Comparison of ENCODE assay signal across 8 cellular contexts in genomic region chr14:32588448-32589320, GRCh38.
DNase-seq lines count a peak whose midpoint lies in the region; ATAC-seq and TF ChIP-seq lines count a peak whose summit lies in the region.

No MANE protein-coding gene starts in this region.

- H3K27me3 Mint-ChIP-seq in WTC11 (ENCODE audit: low read depth) = no peaks in the 10 kb centered on the region
- H3K27me3 Mint-ChIP-seq in naive thymus-derived CD8-positive, alpha-beta T cell = peaks cover 0 to 16% (median 4%) of the 10 kb centered on the region in 5 donors

- DNase-seq in NCI-H2081 (lab: John Stamatoyannopoulos, UW) (peak; percentile 21 to 40), NCI-H2081 treated with DMSO at 0.1 percent for 48 hours (lab: John Stamatoyannopoulos, UW) (no peak), WTC11 (ENCODE audit: low spot score) (peak; percentile 20), left kidney (ENCODE audit: low read depth, low spot score) (peak; percentile 44)
- DNase-seq in naive thymus-derived CD8-positive, alpha-beta T cell = no peak

- peak; percentile 52 for TF ChIP-seq CTCF in WTC11 (IDR thresholded peaks at IDR 0.05)

- no peak overlapping the region for H3K27ac Mint-ChIP-seq in WTC11
- H3K27ac Mint-ChIP-seq in naive thymus-derived CD8-positive, alpha-beta T cell = no peak overlapping the region

- peaks cover 25% of the 10 kb centered on the region for H3K36me3 Mint-ChIP-seq in WTC11
- H3K36me3 Mint-ChIP-seq in naive thymus-derived CD8-positive, alpha-beta T cell = peaks cover 0 to 2% (median 0%) of the 10 kb centered on the region in 3 donors

- TF ChIP-seq POLR2A in GM18505 (IDR thresholded peaks at IDR 0.05; ENCODE audit: borderline replicate concordance, extremely low read depth, insufficient read depth, insufficient read length) = no peak

- no peak overlapping the region for H3K4me3 Mint-ChIP-seq in WTC11
- no peak overlapping the region for H3K4me3 Mint-ChIP-seq in naive thymus-derived CD8-positive, alpha-beta T cell

- POLR2A ChIA-PET in WTC11 (lab: Charles Lee) = no interaction called here
- POLR2A ChIA-PET in naive thymus-derived CD8-positive, alpha-beta T cell (lab: Charles Lee) = no interaction called here

- peak; percentile 76 for ATAC-seq in HG03469 (IDR thresholded peaks at IDR 0.05; ENCODE audit: unreplicated experiment)
- ATAC-seq in WTC11 = peak; percentile 65
- ATAC-seq in GM18907 (IDR thresholded peaks at IDR 0.05; ENCODE audit: unreplicated experiment) = no peak
- no peak for ATAC-seq in GM18505 (IDR thresholded peaks at IDR 0.05; ENCODE audit: unreplicated experiment)
- ATAC-seq in naive thymus-derived CD8-positive, alpha-beta T cell = no peak

- CTCF ChIA-PET in WTC11 (lab: Charles Lee) = interaction anchor here (0.5 to 1.4 kb wide), 5 partner anchors 13 to 1743 kb away, joined by 3 read pairs; no protein-coding TSS in a partner anchor

- H3K9me3 Mint-ChIP-seq in WTC11 = peaks cover 25% of the 10 kb centered on the region
- H3K9me3 Mint-ChIP-seq in naive thymus-derived CD8-positive, alpha-beta T cell = peaks cover 0 to 10% (median 2%) of the 10 kb centered on the region in 9 donors

- H3K4me1 Mint-ChIP-seq in WTC11 = no peaks in the 10 kb centered on the region
- H3K4me1 Mint-ChIP-seq in naive thymus-derived CD8-positive, alpha-beta T cell = no peaks in the 10 kb centered on the region

TF ChIP-seq in WTC11, 78 proteins besides CTCF, POLR2A, EP300 and RAD21:
- no peak for TF ChIP-seq ETV6 (CRISPR knock-in tag; IDR thresholded peaks at IDR 0.05)
- no peak for TF ChIP-seq TEAD1 (CRISPR knock-in tag; IDR thresholded peaks at IDR 0.05)

Comparison
In these comparisons a context has a peak if more than half of its experiments do, and no peak if none do; other contexts are left out.
1. DNase-seq: peak in NCI-H2081 (2 of 2), WTC11 (single experiment) and left kidney (single experiment); none in NCI-H2081 treated with DMSO at 0.1 percent for 48 hours (single experiment) and naive thymus-derived CD8-positive, alpha-beta T cell (0 of 10).
2. ATAC-seq: peak in HG03469 (single experiment) and WTC11 (single experiment); none in GM18907 (single experiment), GM18505 (single experiment) and naive thymus-derived CD8-positive, alpha-beta T cell (0 of 2).